In the genomic region with DNA sequence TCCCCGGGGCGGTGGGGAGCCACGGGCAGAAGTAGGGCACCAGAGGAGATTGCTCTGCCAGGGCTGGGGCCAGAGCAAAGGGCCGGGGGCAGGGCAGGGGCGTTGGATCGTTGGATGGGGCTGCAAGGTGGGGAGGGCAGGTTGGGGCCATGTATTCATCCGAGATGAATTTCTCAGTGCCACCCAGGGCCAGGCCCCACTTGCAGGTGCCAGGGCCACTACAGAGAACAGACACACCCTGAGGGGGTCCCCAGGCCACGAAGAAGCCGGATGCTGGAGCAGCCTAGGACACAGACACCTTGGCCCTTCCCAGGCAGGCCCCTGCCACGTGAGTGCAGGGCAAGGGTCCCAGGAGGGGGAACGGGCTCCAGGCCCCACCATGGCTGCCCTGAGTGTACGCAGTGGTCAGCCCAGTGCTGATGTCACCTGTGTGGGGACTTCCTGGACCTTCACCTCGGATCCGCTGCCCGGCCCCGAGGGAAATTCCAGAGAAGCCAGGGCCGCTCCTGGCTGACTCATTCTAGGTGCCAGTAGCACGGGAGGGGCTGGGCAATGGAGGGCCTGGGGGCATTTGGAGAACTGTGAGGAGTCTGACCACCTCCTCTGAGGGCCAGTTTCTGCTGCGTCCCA, we compare ENCODE assay signal across 1 cellular context.
TF ChIP-seq lines count a peak whose summit lies in the region.

No MANE protein-coding gene starts in this region.

TF ChIP-seq in HepG2, 621 proteins besides CTCF, POLR2A, EP300 and RAD21 (continued from another document):
- TF ChIP-seq ZMAT5 (CRISPR knock-in tag; IDR thresholded peaks at IDR 0.05; ENCODE audit: borderline replicate concordance, low read depth) (no peak), ZNF350 (CRISPR knock-in tag; IDR thresholded peaks at IDR 0.05; ENCODE audit: borderline replicate concordance, low read depth) (no peak; the same call in 1 of the 2 replicates), TCF7 (IDR thresholded peaks at IDR 0.05; ENCODE audit: low read depth) (no peak), RFX1 (IDR thresholded peaks at IDR 0.05) (no peak), NCOR1 (IDR thresholded peaks at IDR 0.05; ENCODE audit: borderline replicate concordance, low read length) (peak; percentile 35; the same call in 1 of the 2 replicates), ZNF3 (CRISPR knock-in tag; IDR thresholded peaks at IDR 0.05) (no peak), ZNF460 (CRISPR knock-in tag; IDR thresholded peaks at IDR 0.05; ENCODE audit: borderline replicate concordance) (no peak), ZNF207 (IDR thresholded peaks at IDR 0.05; ENCODE audit: borderline replicate concordance) (no peak), MEIS1 (CRISPR knock-in tag; IDR thresholded peaks at IDR 0.05; ENCODE audit: borderline replicate concordance) (no peak), DNMT1 (CRISPR knock-in tag; IDR thresholded peaks at IDR 0.05) (peak; percentile 63; the same call in 1 of the 2 replicates), RARA (CRISPR knock-in tag; IDR thresholded peaks at IDR 0.05) (peak; percentile 68; the same call in 1 of the 2 replicates), ZNF816 (CRISPR knock-in tag; IDR thresholded peaks at IDR 0.05; ENCODE audit: borderline replicate concordance) (no peak), ZNF12 (CRISPR knock-in tag; IDR thresholded peaks at IDR 0.05) (0 out of 2 replicates have a peak, but pooled peaks have one; percentile 19), NCOA1 (CRISPR knock-in tag; IDR thresholded peaks at IDR 0.05) (no peak), KLF11 (CRISPR knock-in tag; IDR thresholded peaks at IDR 0.05) (no peak), JUND (CRISPR knock-in tag; IDR thresholded peaks at IDR 0.05) (peak; percentile 82), ZNF101 (CRISPR knock-in tag; IDR thresholded peaks at IDR 0.05; ENCODE audit: borderline replicate concordance, low read depth) (no peak), TARDBP (CRISPR knock-in tag; IDR thresholded peaks at IDR 0.05) (no peak), U2AF1 (optimal IDR thresholded peaks at IDR 0.05; ENCODE audit: low read depth, low read length) (no peak), ZBTB37 (CRISPR knock-in tag; IDR thresholded peaks at IDR 0.05) (no peak)
- TF ChIP-seq, protein P1, sequence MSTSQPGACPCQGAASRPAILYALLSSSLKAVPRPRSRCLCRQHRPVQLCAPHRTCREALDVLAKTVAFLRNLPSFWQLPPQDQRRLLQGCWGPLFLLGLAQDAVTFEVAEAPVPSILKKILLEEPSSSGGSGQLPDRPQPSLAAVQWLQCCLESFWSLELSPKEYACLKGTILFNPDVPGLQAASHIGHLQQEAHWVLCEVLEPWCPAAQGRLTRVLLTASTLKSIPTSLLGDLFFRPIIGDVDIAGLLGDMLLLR (CRISPR knock-in tag; IDR thresholded peaks at IDR 0.05) = 0 out of 2 replicates have a peak, but pooled peaks have one; percentile 27
- TF ChIP-seq, protein P2, sequence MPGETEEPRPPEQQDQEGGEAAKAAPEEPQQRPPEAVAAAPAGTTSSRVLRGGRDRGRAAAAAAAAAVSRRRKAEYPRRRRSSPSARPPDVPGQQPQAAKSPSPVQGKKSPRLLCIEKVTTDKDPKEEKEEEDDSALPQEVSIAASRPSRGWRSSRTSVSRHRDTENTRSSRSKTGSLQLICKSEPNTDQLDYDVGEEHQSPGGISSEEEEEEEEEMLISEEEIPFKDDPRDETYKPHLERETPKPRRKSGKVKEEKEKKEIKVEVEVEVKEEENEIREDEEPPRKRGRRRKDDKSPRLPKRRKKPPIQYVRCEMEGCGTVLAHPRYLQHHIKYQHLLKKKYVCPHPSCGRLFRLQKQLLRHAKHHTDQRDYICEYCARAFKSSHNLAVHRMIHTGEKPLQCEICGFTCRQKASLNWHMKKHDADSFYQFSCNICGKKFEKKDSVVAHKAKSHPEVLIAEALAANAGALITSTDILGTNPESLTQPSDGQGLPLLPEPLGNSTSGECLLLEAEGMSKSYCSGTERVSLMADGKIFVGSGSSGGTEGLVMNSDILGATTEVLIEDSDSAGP (CRISPR knock-in tag; IDR thresholded peaks at IDR 0.05; ENCODE audit: borderline replicate concordance) = peak; percentile 35; the same call in 1 of the 2 replicates
- TF ChIP-seq, protein P3, sequence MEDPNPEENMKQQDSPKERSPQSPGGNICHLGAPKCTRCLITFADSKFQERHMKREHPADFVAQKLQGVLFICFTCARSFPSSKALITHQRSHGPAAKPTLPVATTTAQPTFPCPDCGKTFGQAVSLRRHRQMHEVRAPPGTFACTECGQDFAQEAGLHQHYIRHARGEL (CRISPR knock-in tag; IDR thresholded peaks at IDR 0.05) = 0 out of 2 replicates have a peak, but pooled peaks have one; percentile 71
- TF ChIP-seq, protein P4, sequence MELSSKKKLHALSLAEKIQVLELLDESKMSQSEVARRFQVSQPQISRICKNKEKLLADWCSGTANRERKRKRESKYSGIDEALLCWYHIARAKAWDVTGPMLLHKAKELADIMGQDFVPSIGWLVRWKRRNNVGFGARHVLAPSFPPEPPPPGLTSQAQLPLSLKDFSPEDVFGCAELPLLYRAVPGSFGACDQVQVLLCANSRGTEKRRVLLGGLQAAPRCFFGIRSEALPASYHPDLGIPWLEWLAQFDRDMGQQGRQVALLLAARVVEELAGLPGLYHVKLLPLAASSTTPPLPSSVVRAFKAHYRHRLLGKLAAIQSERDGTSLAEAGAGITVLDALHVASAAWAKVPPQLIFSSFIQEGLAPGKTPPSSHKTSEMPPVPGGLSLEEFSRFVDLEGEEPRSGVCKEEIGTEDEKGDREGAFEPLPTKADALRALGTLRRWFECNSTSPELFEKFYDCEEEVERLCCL (CRISPR knock-in tag; IDR thresholded peaks at IDR 0.05; ENCODE audit: borderline replicate concordance) = no peak
